In genomic region chr1:25500694-25501093, GRCh38 we compare ENCODE assay signal across 1 cellular context.
TF ChIP-seq lines count a peak whose summit lies in the region.

No MANE protein-coding gene starts in this region.

TF ChIP-seq in SK-N-SH treated with all-trans-retinoic acid at 6 μM for 48 hours, 23 proteins besides CTCF, POLR2A, EP300 and RAD21 (continued from another document):
- no peak for TF ChIP-seq TSHZ2 (CRISPR knock-in tag; IDR thresholded peaks at IDR 0.05)
- TF ChIP-seq CSDC2 (CRISPR knock-in tag; IDR thresholded peaks at IDR 0.05) = no peak
- TF ChIP-seq, protein P1, sequence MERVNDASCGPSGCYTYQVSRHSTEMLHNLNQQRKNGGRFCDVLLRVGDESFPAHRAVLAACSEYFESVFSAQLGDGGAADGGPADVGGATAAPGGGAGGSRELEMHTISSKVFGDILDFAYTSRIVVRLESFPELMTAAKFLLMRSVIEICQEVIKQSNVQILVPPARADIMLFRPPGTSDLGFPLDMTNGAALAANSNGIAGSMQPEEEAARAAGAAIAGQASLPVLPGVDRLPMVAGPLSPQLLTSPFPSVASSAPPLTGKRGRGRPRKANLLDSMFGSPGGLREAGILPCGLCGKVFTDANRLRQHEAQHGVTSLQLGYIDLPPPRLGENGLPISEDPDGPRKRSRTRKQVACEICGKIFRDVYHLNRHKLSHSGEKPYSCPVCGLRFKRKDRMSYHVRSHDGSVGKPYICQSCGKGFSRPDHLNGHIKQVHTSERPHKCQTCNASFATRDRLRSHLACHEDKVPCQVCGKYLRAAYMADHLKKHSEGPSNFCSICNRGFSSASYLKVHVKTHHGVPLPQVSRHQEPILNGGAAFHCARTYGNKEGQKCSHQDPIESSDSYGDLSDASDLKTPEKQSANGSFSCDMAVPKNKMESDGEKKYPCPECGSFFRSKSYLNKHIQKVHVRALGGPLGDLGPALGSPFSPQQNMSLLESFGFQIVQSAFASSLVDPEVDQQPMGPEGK (CRISPR knock-in tag; IDR thresholded peaks at IDR 0.05; ENCODE audit: borderline replicate concordance) = no peak
